Comparison of ENCODE assay signal across 18 cellular contexts in the genomic region with DNA sequence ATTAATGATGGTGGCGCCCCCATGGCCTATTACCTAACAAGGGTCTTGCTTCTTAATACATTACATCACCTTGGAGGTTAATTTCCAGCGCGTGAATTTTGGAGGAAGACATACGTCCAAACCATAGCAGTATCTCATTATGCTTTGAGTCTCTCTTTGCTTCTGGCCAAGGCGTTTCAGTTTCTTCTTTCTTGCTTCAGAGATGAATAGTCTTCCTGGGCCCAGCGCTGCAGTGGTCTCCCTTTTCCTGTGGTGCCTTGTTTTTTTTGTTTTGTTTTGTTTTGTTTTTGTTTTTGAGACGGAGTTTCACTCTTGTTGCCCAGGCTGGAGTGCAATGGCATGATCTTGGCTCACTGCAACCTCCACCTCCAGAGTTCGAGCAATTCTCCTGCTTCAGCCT.
DNase-seq lines count a peak whose midpoint lies in the region; ATAC-seq and TF ChIP-seq lines count a peak whose summit lies in the region.
"Had no signal": no experiment of that assay in that cellular context is flagged by ENCODE, and none has a peak within 500 bp of the region (broad histone marks: within the 10 kb centered on the region; RNA-seq: fewer than 3 reads in every experiment).

No MANE protein-coding gene starts in this region.

- peaks cover 9% of the 10 kb centered on the region for H3K79me1 ChIP-seq in H9 (ENCODE audit: insufficient read depth, low read depth, low read length, poor library complexity, severe bottlenecking)

- H2BK12ac ChIP-seq in H9 (ENCODE audit: insufficient read length, low read depth, low read length) = no peak overlapping the region

- peaks cover 54% of the 10 kb centered on the region for H3K9me3 ChIP-seq in BLaER1
- H3K9me3 ChIP-seq in H9 (ENCODE audit: control insufficient read depth, low read depth, low read length) = no peaks in the 10 kb centered on the region
- H3K9me3 ChIP-seq: BE2C, Caco-2 had no signal

- no peak overlapping the region for H2BK5ac ChIP-seq in H9 (ENCODE audit: insufficient read length, low read length)

- H3K27me3 Mint-ChIP-seq in H9 (ENCODE audit: low read depth) (no peaks in the 10 kb centered on the region), glutamatergic neuron (ENCODE audit: unreplicated experiment) (no peaks in the 10 kb centered on the region)
- H3K27me3 Mint-ChIP-seq in stimulated activated memory B cell treated with anti-CD40 and anti-IgM and Interleukin-4, amounts not matched to agents 10 μg/mL and 1 μg/mL and 100 μg/mL, for 72 hours = no peaks in the 10 kb centered on the region
- H3K27me3 Mint-ChIP-seq: CD4-positive, alpha-beta T cell had no signal

- peaks cover 0 to 5% of the 10 kb centered on the region in 2 experiments; a peak in 1 of 4 replicates for H3K4me1 Mint-ChIP-seq in H9
- H3K4me1 Mint-ChIP-seq in glutamatergic neuron (ENCODE audit: low read depth, unreplicated experiment) = no peaks in the 10 kb centered on the region
- no peaks in the 10 kb centered on the region for H3K4me1 Mint-ChIP-seq in stimulated activated memory B cell treated with anti-CD40 and anti-IgM and Interleukin-4, amounts not matched to agents 10 μg/mL and 1 μg/mL and 100 μg/mL, for 72 hours

- H2BK120ac ChIP-seq in H9 (ENCODE audit: low read depth, low read length, poor library complexity, severe bottlenecking) = no peak overlapping the region

- peaks cover 6% of the 10 kb centered on the region; the same call in 1 of the 2 replicates for H3K36me3 ChIP-seq in BLaER1
- H3K36me3 ChIP-seq: BE2C had no signal

- H3K36me3 Mint-ChIP-seq in H9 (ENCODE audit: insufficient read depth in 1 of 3, low read depth in 3 of 3) (peaks cover 12 to 38% (median 37%) of the 10 kb centered on the region in 3 experiments; a peak in 6 of 7 replicates), glutamatergic neuron (ENCODE audit: unreplicated experiment) (no peaks in the 10 kb centered on the region)
- no peaks in the 10 kb centered on the region for H3K36me3 Mint-ChIP-seq in stimulated activated memory B cell treated with anti-CD40 and anti-IgM and Interleukin-4, amounts not matched to agents 10 μg/mL and 1 μg/mL and 100 μg/mL, for 72 hours
- H3K36me3 Mint-ChIP-seq: CD8-positive, alpha-beta T cell had no signal

- H3K4me3 Mint-ChIP-seq in H9 (no peak overlapping the region), glutamatergic neuron (ENCODE audit: unreplicated experiment) (no peak overlapping the region)
- H3K4me3 Mint-ChIP-seq in stimulated activated memory B cell treated with anti-CD40 and anti-IgM and Interleukin-4, amounts not matched to agents 10 μg/mL and 1 μg/mL and 100 μg/mL, for 72 hours = no peak overlapping the region
- H3K4me3 Mint-ChIP-seq: CD4-positive, alpha-beta T cell; CD8-positive, alpha-beta T cell had no signal

- H3K4me2 ChIP-seq in BLaER1 = peak overlapping the region; percentile 78; the same call in 1 of the 2 replicates
- H3K4me2 ChIP-seq in H9 (ENCODE audit: insufficient read depth, insufficient read length, low read length) = no peak overlapping the region

- H3K27me3 ChIP-seq in BLaER1 (no peaks in the 10 kb centered on the region), H9 (ENCODE audit: insufficient read depth, low read length) (no peaks in the 10 kb centered on the region)
- H3K27me3 ChIP-seq: BE2C; BLaER1 treated with 17β-estradiol and CSF1 and Interleukin-3, amounts not matched to agents 10 nM and 100 nM had no signal

- H3K23me2 ChIP-seq in H9 (ENCODE audit: insufficient read length, low read depth, low read length, poor library complexity, severe bottlenecking) = no peaks in the 10 kb centered on the region

- H3K27ac Mint-ChIP-seq in H9 (peak overlapping the region in 2 of 3 experiments; percentile 79 to 87; a peak in 4 of 7 replicates), glutamatergic neuron (ENCODE audit: unreplicated experiment) (peak overlapping the region; percentile 48)
- no peak overlapping the region for H3K27ac Mint-ChIP-seq in stimulated activated memory B cell treated with anti-CD40 and anti-IgM and Interleukin-4, amounts not matched to agents 10 μg/mL and 1 μg/mL and 100 μg/mL, for 72 hours
- H3K27ac Mint-ChIP-seq: CD4-positive, alpha-beta T cell; CD8-positive, alpha-beta T cell had no signal

- H4K91ac ChIP-seq in H9 (ENCODE audit: insufficient read length, low read depth, low read length) = no peak overlapping the region

- DNase-seq in GM12865 (ENCODE audit: low read depth) (peak; percentile 76), H9 (no peak), glutamatergic neuron (no peak), HuH-7.5 (ENCODE audit: low spot score) (no peak)
- DNase-seq: 8988T; ACHN; BE2C; Caco-2; Calu3; CD4-positive, alpha-beta T cell; CD8-positive, alpha-beta T cell; DMS79 treated with DMSO at 0.1 percent for 48 hours; GF-D8 had no signal

- no peak overlapping the region for H3K4me3 ChIP-seq in BLaER1
- H3K4me3 ChIP-seq in GM12865 (ENCODE audit: low read depth, low read length) = no peak overlapping the region

- no peak overlapping the region for H2AFZ ChIP-seq in H9 (ENCODE audit: low read length)

- H3K9me3 Mint-ChIP-seq in H9 (no peaks in the 10 kb centered on the region), glutamatergic neuron (ENCODE audit: unreplicated experiment) (peaks cover 4% of the 10 kb centered on the region)
- H3K9me3 Mint-ChIP-seq in stimulated activated memory B cell treated with anti-CD40 and anti-IgM and Interleukin-4, amounts not matched to agents 10 μg/mL and 1 μg/mL and 100 μg/mL, for 72 hours = peaks cover 5% of the 10 kb centered on the region

- no peak overlapping the region for H3K18ac ChIP-seq in H9 (ENCODE audit: insufficient read length, low read depth, low read length)

- no peak overlapping the region for H3K23ac ChIP-seq in H9 (ENCODE audit: insufficient read length, low read depth, low read length)

- no peak for TF ChIP-seq CTCF in GM12865 (IDR thresholded peaks at IDR 0.05; ENCODE audit: insufficient read depth, low read depth, low read length, missing control alignments)
- TF ChIP-seq CTCF in H9 (conservative IDR thresholded peaks at IDR 0.05) = no peak
- TF ChIP-seq CTCF in glutamatergic neuron (IDR thresholded peaks at IDR 0.05; ENCODE audit: partially characterized antibody, unreplicated experiment) = no peak

- H3K4me1 ChIP-seq in BLaER1 (peaks cover 66% of the 10 kb centered on the region), H9 (ENCODE audit: insufficient read depth, low read length) (no peaks in the 10 kb centered on the region)
- H3K4me1 ChIP-seq: BE2C, Caco-2 had no signal

- H2BK15ac ChIP-seq in H9 (ENCODE audit: low read depth, low read length) = no peak overlapping the region

- H3K27ac ChIP-seq in BLaER1 (peak overlapping the region; percentile 51; the same call in 1 of the 2 replicates), H9 (ENCODE audit: insufficient read length, low read depth, low read length) (no peak overlapping the region)
- H3K27ac ChIP-seq: C4-2B had no signal

- H3K56ac ChIP-seq in H9 (ENCODE audit: insufficient read length, low read depth, low read length) = no peak overlapping the region

- H3K9ac ChIP-seq in BLaER1 = no peak overlapping the region
- no peak overlapping the region for H3K9ac ChIP-seq in H9 (ENCODE audit: extremely low read depth, insufficient read length, low read length)
- H3K9ac ChIP-seq: BLaER1 treated with 17β-estradiol and CSF1 and Interleukin-3, amounts not matched to agents 10 nM and 100 nM had no signal

- no peak for ATAC-seq in HG02973 (IDR thresholded peaks at IDR 0.05; ENCODE audit: unreplicated experiment)
- no peak for ATAC-seq in stimulated activated memory B cell treated with anti-CD40 and anti-IgM and Interleukin-4, amounts not matched to agents 10 μg/mL and 1 μg/mL and 100 μg/mL, for 72 hours
- ATAC-seq: CD8-positive, alpha-beta T cell had no signal

- no peak overlapping the region for H3K14ac ChIP-seq in H9 (ENCODE audit: insufficient read depth, low read length)

- H2AK5ac ChIP-seq in H9 (ENCODE audit: insufficient read length, low read length) = no peak overlapping the region

- H4K5ac ChIP-seq in H9 (ENCODE audit: insufficient read length, low read depth, low read length) = no peak overlapping the region

- no peaks in the 10 kb centered on the region for H4K20me1 ChIP-seq in BLaER1
- H4K20me1 ChIP-seq in H9 (ENCODE audit: control insufficient read depth, insufficient read depth, insufficient read length) = no peaks in the 10 kb centered on the region
- H4K20me1 ChIP-seq: BLaER1 treated with 17β-estradiol and CSF1 and Interleukin-3, amounts not matched to agents 10 nM and 100 nM had no signal

- H4K8ac ChIP-seq in H9 (replicated peaks; ENCODE audit: insufficient read length, low read depth, low read length) = no peak overlapping the region

- no peak overlapping the region for H2BK20ac ChIP-seq in H9 (ENCODE audit: low read depth, low read length, poor library complexity, severe bottlenecking)

- no CpG with 5 or more reads among the region's 8 CpGs for WGBS in H9 (ENCODE audit: extremely low coverage, insufficient read length, low lambda C conversion rate)

- H3T11ph ChIP-seq in H9 (ENCODE audit: low read length) = no peak overlapping the region

- peaks cover 4% of the 10 kb centered on the region; the same call in 1 of the 2 replicates for H3K79me2 ChIP-seq in H9 (ENCODE audit: insufficient read depth, low read length)

- H3K4ac ChIP-seq in H9 (ENCODE audit: low read depth, low read length) = no peak overlapping the region
